22 cellular contexts compared by ENCODE assay signal in genomic region chr14:72341686-72342085, GRCh38.
DNase-seq lines count a peak whose midpoint lies in the region; ATAC-seq, FAIRE-seq and TF ChIP-seq lines count a peak whose summit lies in the region.
"Had no signal": no experiment of that assay in that cellular context is flagged by ENCODE, and none has a peak within 500 bp of the region (broad histone marks: within the 10 kb centered on the region; RNA-seq: fewer than 3 reads in every experiment).

No MANE protein-coding gene starts in this region.

- TF ChIP-seq RAD21 in liver (IDR thresholded peaks at IDR 0.05) (no peak), HepG2 (CRISPR knock-in tag; IDR thresholded peaks at IDR 0.05) (no peak)

- in situ Hi-C loops in HepG2 (cut with HindIII; ENCODE audit: extremely low pct_ligation_motif_present, low pct_unique_long_range_greater_than_20kb): no loop called here

- no peak for FAIRE-seq in HepG2 (lab: Jason Lieb, UNC)
- FAIRE-seq: A549, D721Med, G401.6, GM12891, GM19239 had no signal

- H3K9me3 Mint-ChIP-seq in nephron progenitor cell: peaks cover 53% of the 10 kb centered on the region
- H3K9me3 Mint-ChIP-seq in activated T-cell treated with anti-CD3 and anti-CD28 coated beads, Interleukin-2, amount 50 U/mL, for 72 hours: peaks cover 0 to 3% of the 10 kb centered on the region in 2 donors
- peaks cover 2 to 4% of the 10 kb centered on the region in 2 donors for H3K9me3 Mint-ChIP-seq in stimulated activated naive B cell treated with anti-CD40 and anti-IgM and Interleukin-4, amounts not matched to agents 10 μg/mL and 1 μg/mL and 100 μg/mL, for 72 hours
- H3K9me3 Mint-ChIP-seq: CD4-positive, alpha-beta T cell; CD8-positive, alpha-beta T cell had no signal

- no peak overlapping the region for H3K4me2 ChIP-seq in HepG2 (ENCODE audit: low read depth, low read length)
- H3K4me2 ChIP-seq: A549; BLaER1 treated with 17β-estradiol and CSF1 and Interleukin-3, amounts not matched to agents 10 nM and 100 nM had no signal

- H3K4me3 ChIP-seq in liver (ENCODE audit: low read depth in 1 of 3, low read length in 3 of 3): no peak overlapping the region
- no peak overlapping the region for H3K4me3 ChIP-seq in HepG2 (replicated peaks in 1 of 3; ENCODE audit: insufficient read depth in 1 of 3, low read depth in 2 of 3, low read length in 3 of 3)
- H3K4me3 ChIP-seq: A549; BLaER1 treated with 17β-estradiol and CSF1 and Interleukin-3, amounts not matched to agents 10 nM and 100 nM had no signal

- intact Hi-C loops in HepG2 (cut with micrococcal nuclease; ENCODE audit: unreplicated experiment): no loop called here
- intact Hi-C loops in sciatic nerve (cut with DNase I): no loop called here

- H2AFZ ChIP-seq in HepG2 (ENCODE audit: low read length): no peak overlapping the region

- CTCF ChIA-PET in HepG2 (lab: Yijun Ruan, JAX; ENCODE audit: low intra/inter-chr PET ratio, low total read pairs): no interaction called here

- POLR2A ChIA-PET in HepG2 (lab: Yijun Ruan, JAX): no interaction called here

- no TSS peak for BruUV-seq in HepG2 (replicated peaks; lab: Mats Ljungman, UMichigan)

- H3K27ac ChIP-seq in liver (ENCODE audit: low read depth in 1 of 2, low read length in 2 of 2) (no peak overlapping the region), HepG2 (ENCODE audit: extremely low read length, insufficient read depth, low read length) (no peak overlapping the region)
- H3K27ac ChIP-seq: 22Rv1; A549; BLaER1 treated with 17β-estradiol and CSF1 and Interleukin-3, amounts not matched to agents 10 nM and 100 nM; C4-2B had no signal

- peaks cover 38% of the 10 kb centered on the region for H3K4me1 Mint-ChIP-seq in nephron progenitor cell
- no peaks in the 10 kb centered on the region for H3K4me1 Mint-ChIP-seq in activated T-cell treated with anti-CD3 and anti-CD28 coated beads, Interleukin-2, amount 50 U/mL, for 72 hours (ENCODE audit: low read depth)
- no peaks in the 10 kb centered on the region for H3K4me1 Mint-ChIP-seq in stimulated activated naive B cell treated with anti-CD40 and anti-IgM and Interleukin-4, amounts not matched to agents 10 μg/mL and 1 μg/mL and 100 μg/mL, for 72 hours
- H3K4me1 Mint-ChIP-seq: B cell had no signal

- H3K9me3 ChIP-seq in liver (ENCODE audit: control insufficient read depth in 4 of 4, low read length in 3 of 4) (peaks cover 0 to 3% (median 0%) of the 10 kb centered on the region in 4 donors), HepG2 (ENCODE audit: low read length) (peaks cover 10% of the 10 kb centered on the region; the same call in 1 of the 2 replicates)
- H3K9me3 ChIP-seq: A549, Caco-2 had no signal

- H3K27me3 Mint-ChIP-seq in nephron progenitor cell (ENCODE audit: low read depth, poor library complexity): peaks cover 4% of the 10 kb centered on the region
- no peaks in the 10 kb centered on the region for H3K27me3 Mint-ChIP-seq in activated T-cell treated with anti-CD3 and anti-CD28 coated beads, Interleukin-2, amount 50 U/mL, for 72 hours (ENCODE audit: low read depth)
- H3K27me3 Mint-ChIP-seq in stimulated activated naive B cell treated with anti-CD40 and anti-IgM and Interleukin-4, amounts not matched to agents 10 μg/mL and 1 μg/mL and 100 μg/mL, for 72 hours: peaks cover 26 to 44% of the 10 kb centered on the region in 2 donors
- H3K27me3 Mint-ChIP-seq: CD4-positive, alpha-beta T cell had no signal

- no peak for TF ChIP-seq EP300 in HepG2 (IDR thresholded peaks at IDR 0.05; ENCODE audit: low read depth in 2 of 2, low read length in 2 of 2)
- no peak for TF ChIP-seq EP300 in HepG2 (CRISPR knock-in tag; IDR thresholded peaks at IDR 0.05; ENCODE audit: borderline replicate concordance)

- ATAC-seq in HepG2 (no peak), sciatic nerve (peak; percentile 87)
- ATAC-seq in activated T-cell treated with anti-CD3 and anti-CD28 coated beads, Interleukin-2, amount 50 U/mL, for 72 hours (replicated peaks in 1 of 2): no peak
- no peak for ATAC-seq in stimulated activated naive B cell treated with anti-CD40 and anti-IgM and Interleukin-4, amounts not matched to agents 10 μg/mL and 1 μg/mL and 100 μg/mL, for 72 hours (replicated peaks)
- ATAC-seq: A549; CD8-positive, alpha-beta T cell had no signal

- TF ChIP-seq CTCF in liver (IDR thresholded peaks at IDR 0.05; ENCODE audit: low read depth, low read length, missing input control) (no peak), HepG2 (CRISPR knock-in tag; IDR thresholded peaks at IDR 0.05) (no peak), nephron progenitor cell (IDR thresholded peaks at IDR 0.05) (no peak)

- H3K4me3 Mint-ChIP-seq in nephron progenitor cell: peak overlapping the region; percentile 32
- no peak overlapping the region for H3K4me3 Mint-ChIP-seq in activated T-cell treated with anti-CD3 and anti-CD28 coated beads, Interleukin-2, amount 50 U/mL, for 72 hours
- H3K4me3 Mint-ChIP-seq in stimulated activated naive B cell treated with anti-CD40 and anti-IgM and Interleukin-4, amounts not matched to agents 10 μg/mL and 1 μg/mL and 100 μg/mL, for 72 hours: no peak overlapping the region
- H3K4me3 Mint-ChIP-seq: B cell; CD4-positive, alpha-beta T cell; CD8-positive, alpha-beta T cell had no signal

- H3K27me3 ChIP-seq in liver (ENCODE audit: control insufficient read depth in 4 of 4, insufficient read depth in 4 of 4, low read length in 3 of 4): peaks cover 0 to 5% (median 0%) of the 10 kb centered on the region in 4 donors
- H3K27me3 ChIP-seq in HepG2 (ENCODE audit: control insufficient read depth in 1 of 2, insufficient read depth in 2 of 2, low read length in 2 of 2): no peaks in the 10 kb centered on the region
- H3K27me3 ChIP-seq: BLaER1 treated with 17β-estradiol and CSF1 and Interleukin-3, amounts not matched to agents 10 nM and 100 nM had no signal

- no peak for TF ChIP-seq POLR2A in HepG2 (IDR thresholded peaks at IDR 0.05; ENCODE audit: insufficient read depth in 1 of 2, low read depth in 2 of 2, low read length in 2 of 2)

- H3K36me3 Mint-ChIP-seq in nephron progenitor cell (ENCODE audit: low read depth): no peaks in the 10 kb centered on the region
- H3K36me3 Mint-ChIP-seq in activated T-cell treated with anti-CD3 and anti-CD28 coated beads, Interleukin-2, amount 50 U/mL, for 72 hours (ENCODE audit: insufficient read depth in 2 of 2): peaks cover 0 to 2% of the 10 kb centered on the region in 2 donors
- H3K36me3 Mint-ChIP-seq in stimulated activated naive B cell treated with anti-CD40 and anti-IgM and Interleukin-4, amounts not matched to agents 10 μg/mL and 1 μg/mL and 100 μg/mL, for 72 hours: peaks cover 0 to 1% of the 10 kb centered on the region in 2 donors
- H3K36me3 Mint-ChIP-seq: CD8-positive, alpha-beta T cell had no signal

- DNase-seq in HepG2 (ENCODE audit: low spot score): no peak
- DNase-seq in nephron progenitor cell: no peak
- no peak for DNase-seq in sciatic nerve (ENCODE audit: low spot score)
- DNase-seq in activated T-cell treated with anti-CD3 and anti-CD28 coated beads, Interleukin-2, amount 50 U/mL, for 72 hours: no peak
- DNase-seq in stimulated activated naive B cell treated with anti-CD40 and anti-IgM and Interleukin-4, amounts not matched to agents 10 μg/mL and 1 μg/mL and 100 μg/mL, for 72 hours: no peak
- DNase-seq: AML-193; Caco-2; Calu3; CD4-positive, alpha-beta T cell; CD8-positive, alpha-beta T cell; DMS79 treated with DMSO at 0.1 percent for 48 hours; GF-D8 had no signal

- H3K4me1 ChIP-seq in liver (ENCODE audit: control insufficient read depth in 4 of 4, insufficient read depth in 4 of 4, low read length in 3 of 4) (no peaks in the 10 kb centered on the region), HepG2 (ENCODE audit: insufficient read depth, low read length) (no peaks in the 10 kb centered on the region)
- H3K4me1 ChIP-seq: A549, Caco-2 had no signal

- H3K36me3 ChIP-seq in liver (ENCODE audit: control insufficient read depth in 4 of 4, insufficient read depth in 3 of 4, low read depth in 1 of 4, low read length in 3 of 4): no peaks in the 10 kb centered on the region
- no peaks in the 10 kb centered on the region for H3K36me3 ChIP-seq in HepG2 (replicated peaks in 1 of 2; ENCODE audit: control insufficient read depth in 1 of 2, insufficient read depth in 2 of 2, low read length in 2 of 2)
- H3K36me3 ChIP-seq: BLaER1 treated with 17β-estradiol and CSF1 and Interleukin-3, amounts not matched to agents 10 nM and 100 nM had no signal

- H3K79me2 ChIP-seq in HepG2 (ENCODE audit: insufficient read depth, low read length): no peaks in the 10 kb centered on the region

- no peak overlapping the region for H3K9ac ChIP-seq in liver (ENCODE audit: low read depth in 1 of 2, low read length in 2 of 2)
- no peak overlapping the region for H3K9ac ChIP-seq in HepG2 (ENCODE audit: insufficient read depth, low read depth, low read length)
- H3K9ac ChIP-seq: BLaER1 treated with 17β-estradiol and CSF1 and Interleukin-3, amounts not matched to agents 10 nM and 100 nM had no signal

- peak overlapping the region; percentile 88 for H3K27ac Mint-ChIP-seq in nephron progenitor cell
- no peak overlapping the region for H3K27ac Mint-ChIP-seq in activated T-cell treated with anti-CD3 and anti-CD28 coated beads, Interleukin-2, amount 50 U/mL, for 72 hours
- no peak overlapping the region for H3K27ac Mint-ChIP-seq in stimulated activated naive B cell treated with anti-CD40 and anti-IgM and Interleukin-4, amounts not matched to agents 10 μg/mL and 1 μg/mL and 100 μg/mL, for 72 hours
- H3K27ac Mint-ChIP-seq: B cell; CD4-positive, alpha-beta T cell; CD8-positive, alpha-beta T cell had no signal

- no peaks in the 10 kb centered on the region for H4K20me1 ChIP-seq in HepG2 (ENCODE audit: insufficient read depth, low read length)
- H4K20me1 ChIP-seq: BLaER1 treated with 17β-estradiol and CSF1 and Interleukin-3, amounts not matched to agents 10 nM and 100 nM had no signal

- WGBS in liver: 66% methylated on average over 2 of the region's 2 CpGs
- 47% methylated on average over 2 of the region's 2 CpGs for WGBS in HepG2 (ENCODE audit: low lambda C conversion rate)

TF ChIP-seq in liver, 16 proteins besides CTCF, POLR2A, EP300 and RAD21 (continues in another document):
- peak; percentile 26 to 50 for TF ChIP-seq RXRA (IDR thresholded peaks at IDR 0.05)

TF ChIP-seq in HepG2, 621 proteins besides CTCF, POLR2A, EP300 and RAD21 (continues in another document):
- TF ChIP-seq, protein P1, sequence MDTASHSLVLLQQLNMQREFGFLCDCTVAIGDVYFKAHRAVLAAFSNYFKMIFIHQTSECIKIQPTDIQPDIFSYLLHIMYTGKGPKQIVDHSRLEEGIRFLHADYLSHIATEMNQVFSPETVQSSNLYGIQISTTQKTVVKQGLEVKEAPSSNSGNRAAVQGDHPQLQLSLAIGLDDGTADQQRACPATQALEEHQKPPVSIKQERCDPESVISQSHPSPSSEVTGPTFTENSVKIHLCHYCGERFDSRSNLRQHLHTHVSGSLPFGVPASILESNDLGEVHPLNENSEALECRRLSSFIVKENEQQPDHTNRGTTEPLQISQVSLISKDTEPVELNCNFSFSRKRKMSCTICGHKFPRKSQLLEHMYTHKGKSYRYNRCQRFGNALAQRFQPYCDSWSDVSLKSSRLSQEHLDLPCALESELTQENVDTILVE (CRISPR knock-in tag; IDR thresholded peaks at IDR 0.05): no peak
- no peak for TF ChIP-seq ZNF616 (CRISPR knock-in tag; IDR thresholded peaks at IDR 0.05; ENCODE audit: low read depth)
